25 cellular contexts compared by ENCODE assay signal in the genomic region with DNA sequence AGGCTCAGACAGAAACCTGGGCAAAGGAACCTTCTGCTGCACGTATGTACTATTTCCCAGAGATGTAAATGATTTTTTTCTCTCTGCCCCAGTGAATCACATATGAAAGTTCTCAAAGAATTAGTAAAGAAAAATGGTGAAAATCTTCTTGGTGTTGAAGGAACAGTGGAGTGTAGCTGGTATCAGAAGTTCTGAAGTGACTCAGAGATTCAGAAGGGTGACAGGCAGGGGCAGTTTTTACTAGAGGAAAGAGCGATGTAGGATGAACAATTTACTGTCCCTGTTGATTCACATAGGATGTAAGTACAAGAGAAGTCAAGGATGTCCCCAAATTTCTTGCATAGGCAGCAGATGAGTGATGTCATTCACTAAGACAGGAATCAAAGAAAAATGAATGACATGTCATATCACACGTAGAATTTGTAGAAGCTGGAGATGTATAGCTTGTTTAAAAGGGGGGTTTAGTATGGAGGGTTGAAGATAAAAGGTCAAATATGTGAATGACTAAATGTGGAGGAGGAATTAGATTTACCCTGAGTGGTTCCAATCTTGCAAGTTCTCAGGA. TPM values are rescaled to one million over a fixed set of nuclear protein-coding genes. Genes with fewer than 3 reads are reported as not detected.
DNase-seq lines count a peak whose midpoint lies in the region; ATAC-seq, FAIRE-seq and TF ChIP-seq lines count a peak whose summit lies in the region.
"Had no signal": no experiment of that assay in that cellular context is flagged by ENCODE, and none has a peak within 500 bp of the region (broad histone marks: within the 10 kb centered on the region; RNA-seq: fewer than 3 reads in every experiment).

No MANE protein-coding gene starts in this region.

- H3K4me3 ChIP-seq in left ventricle myocardium inferior (no peak overlapping the region), endothelial cell of umbilical vein (replicated peaks in 1 of 3; ENCODE audit: insufficient read depth in 1 of 3, low read depth in 1 of 3, low read length in 3 of 3) (no peak overlapping the region), neural progenitor cell (no peak overlapping the region), Karpas-422 (ENCODE audit: low read length) (no peak overlapping the region)
- H3K4me3 ChIP-seq: A549, tibial nerve had no signal

- CTCF ChIA-PET in endothelial cell of umbilical vein (lab: Charles Lee): interaction anchor here (1.7 to 2.5 kb wide), 4 partner anchors 14 to 136 kb away, joined by 5 to 10 read pairs (median 8); a partner anchor contains a TSS

- no peak overlapping the region for H3K9ac ChIP-seq in endothelial cell of umbilical vein (replicated peaks; ENCODE audit: extremely low read depth, insufficient read depth, low read length)
- no peak overlapping the region for H3K9ac ChIP-seq in neural progenitor cell
- no peak overlapping the region for H3K9ac ChIP-seq in Karpas-422 (ENCODE audit: low read length)

- no peaks in the 10 kb centered on the region for H3K27me3 ChIP-seq in left ventricle myocardium inferior (ENCODE audit: low read depth)
- H3K27me3 ChIP-seq in endothelial cell of umbilical vein (ENCODE audit: control insufficient read depth in 2 of 2, insufficient read depth in 2 of 2, low read length in 2 of 2): no peaks in the 10 kb centered on the region
- no peaks in the 10 kb centered on the region for H3K27me3 ChIP-seq in neural progenitor cell
- H3K27me3 ChIP-seq in Karpas-422 (ENCODE audit: low read length): no peaks in the 10 kb centered on the region
- H3K27me3 ChIP-seq: tibial nerve had no signal

- no peak overlapping the region for H3K4me2 ChIP-seq in endothelial cell of umbilical vein (ENCODE audit: insufficient read depth, low read length)
- H3K4me2 ChIP-seq in neural progenitor cell: no peak overlapping the region
- no peak overlapping the region for H3K4me2 ChIP-seq in Karpas-422 (ENCODE audit: low read depth, low read length, poor library complexity, severe bottlenecking)
- H3K4me2 ChIP-seq: A549 had no signal

- H3K27me3 Mint-ChIP-seq in neural progenitor cell (ENCODE audit: insufficient read depth, low read depth): no peaks in the 10 kb centered on the region
- H3K27me3 Mint-ChIP-seq: central memory CD8-positive, alpha-beta T cell had no signal

- no peaks in the 10 kb centered on the region for H3K9me3 Mint-ChIP-seq in neural progenitor cell
- H3K9me3 Mint-ChIP-seq: activated T-cell treated with anti-CD3 and anti-CD28 coated beads, Interleukin-2, amount 50 U/mL, for 72 hours; IgD-negative memory B cell had no signal

- H4K20me1 ChIP-seq in endothelial cell of umbilical vein (replicated peaks; ENCODE audit: control insufficient read depth, extremely low read depth, insufficient read depth, low read length) (no peaks in the 10 kb centered on the region), neural progenitor cell (ENCODE audit: low read depth) (peaks cover 81% of the 10 kb centered on the region), Karpas-422 (ENCODE audit: insufficient read depth, low read depth, low read length) (no peaks in the 10 kb centered on the region)

- no peaks in the 10 kb centered on the region for H3K9me1 ChIP-seq in endothelial cell of umbilical vein (replicated peaks; ENCODE audit: control insufficient read depth, extremely low read depth, insufficient read depth, low read length)

- peaks cover 68% of the 10 kb centered on the region for H3K4me1 Mint-ChIP-seq in neural progenitor cell
- H3K4me1 Mint-ChIP-seq: B cell; central memory CD8-positive, alpha-beta T cell; natural killer cell had no signal

- H3K9me3 ChIP-seq in left ventricle myocardium inferior (replicated peaks) (no peaks in the 10 kb centered on the region), endothelial cell of umbilical vein (replicated peaks; ENCODE audit: control insufficient read depth, insufficient read depth, low read length) (no peaks in the 10 kb centered on the region), neural progenitor cell (ENCODE audit: low read depth) (no peaks in the 10 kb centered on the region), Karpas-422 (ENCODE audit: low read length) (no peaks in the 10 kb centered on the region)
- H3K9me3 ChIP-seq: A549, tibial nerve had no signal

- H3K4me3 Mint-ChIP-seq in neural progenitor cell: no peak overlapping the region
- H3K4me3 Mint-ChIP-seq: activated T-cell treated with anti-CD3 and anti-CD28 coated beads, Interleukin-2, amount 50 U/mL, for 72 hours; B cell; central memory CD8-positive, alpha-beta T cell; IgD-negative memory B cell; natural killer cell had no signal

- H3K79me2 ChIP-seq in endothelial cell of umbilical vein (ENCODE audit: control insufficient read depth, insufficient read depth, low read length) (peaks cover 74% of the 10 kb centered on the region), neural progenitor cell (ENCODE audit: low read depth) (peaks cover 99% of the 10 kb centered on the region), Karpas-422 (ENCODE audit: low read length) (no peaks in the 10 kb centered on the region)

- FAIRE-seq in endothelial cell of umbilical vein (lab: Jason Lieb, UNC): no peak
- FAIRE-seq: A549 had no signal

- H2AFZ ChIP-seq in endothelial cell of umbilical vein (ENCODE audit: low read depth, low read length): no peak overlapping the region
- no peak overlapping the region for H2AFZ ChIP-seq in neural progenitor cell (replicated peaks)
- H2AFZ ChIP-seq in Karpas-422 (ENCODE audit: low read length): no peak overlapping the region

- H3K4me1 ChIP-seq in left ventricle myocardium inferior (peaks cover 92% of the 10 kb centered on the region), endothelial cell of umbilical vein (ENCODE audit: control insufficient read depth, extremely low read depth, insufficient read depth, low read length) (peaks cover 34% of the 10 kb centered on the region), neural progenitor cell (peaks cover 62% of the 10 kb centered on the region), Karpas-422 (ENCODE audit: low read length) (no peaks in the 10 kb centered on the region)

- H3K36me3 ChIP-seq in left ventricle myocardium inferior: no peaks in the 10 kb centered on the region
- no peaks in the 10 kb centered on the region for H3K36me3 ChIP-seq in endothelial cell of umbilical vein (ENCODE audit: control insufficient read depth in 2 of 2, extremely low read depth in 1 of 2, insufficient read depth in 2 of 2, low read length in 2 of 2)
- no peaks in the 10 kb centered on the region for H3K36me3 ChIP-seq in neural progenitor cell
- no peaks in the 10 kb centered on the region for H3K36me3 ChIP-seq in Karpas-422 (ENCODE audit: insufficient read depth, low read length)
- H3K36me3 ChIP-seq: tibial nerve had no signal

- H3K27ac ChIP-seq in left ventricle myocardium inferior (replicated peaks) (peak overlapping the region; percentile 63), endothelial cell of umbilical vein (ENCODE audit: insufficient read depth, low read depth, low read length) (peak overlapping the region; percentile 91), neural progenitor cell (no peak overlapping the region), Karpas-422 (ENCODE audit: low read length) (no peak overlapping the region)
- H3K27ac ChIP-seq: A549, epithelial cell of prostate had no signal

- TF ChIP-seq POLR2A in endothelial cell of umbilical vein (IDR thresholded peaks at IDR 0.05; ENCODE audit: low read depth, low read length): no peak

- peaks cover 11% of the 10 kb centered on the region for H3F3A ChIP-seq in neural progenitor cell (ENCODE audit: low read depth)

- no peaks in the 10 kb centered on the region for H3K9me2 ChIP-seq in Karpas-422 (replicated peaks; ENCODE audit: insufficient read depth, low read length)

- ATAC-seq in Right ventricle myocardium superior (ENCODE audit: poor library complexity): no peak
- ATAC-seq: A549, left colon, natural killer cell had no signal

- peaks cover 43% of the 10 kb centered on the region for H3K36me3 Mint-ChIP-seq in neural progenitor cell
- H3K36me3 Mint-ChIP-seq: natural killer cell had no signal

- POLR2A ChIA-PET in endothelial cell of umbilical vein (lab: Charles Lee): interaction anchor here (1.5 to 2.0 kb wide), 3 partner anchors 23 to 30 kb away, joined by 10 to 20 read pairs (median 10); a partner anchor contains a TSS

- intact Hi-C loops in left ventricle myocardium inferior (cut with micrococcal nuclease): no loop called here
- intact Hi-C loops in Right ventricle myocardium superior (cut with DNase I): no loop called here
- intact Hi-C loops in endothelial cell of umbilical vein (cut with micrococcal nuclease): no loop called here

- peak overlapping the region; percentile 3 for H3K27ac Mint-ChIP-seq in neural progenitor cell
- H3K27ac Mint-ChIP-seq: activated T-cell treated with anti-CD3 and anti-CD28 coated beads, Interleukin-2, amount 50 U/mL, for 72 hours; B cell; IgD-negative memory B cell; natural killer cell had no signal

- DNase-seq in left ventricle myocardium inferior (no peak), Right ventricle myocardium superior (no peak), endothelial cell of umbilical vein (ENCODE audit: low read depth, low spot score) (peak; percentile 24), neural progenitor cell (ENCODE audit: low spot score) (no peak), Karpas-422 (no peak), nucleus accumbens (lab: John Stamatoyannopoulos, UW) (no peak), Kasumi-1 (lab: John Stamatoyannopoulos, UW) (no peak), NCI-H2081 treated with DMSO at 0.1 percent for 48 hours (lab: John Stamatoyannopoulos, UW) (no peak)
- DNase-seq: activated CD4-positive, alpha-beta T cell treated with anti-CD3 and anti-CD28 coated beads for 4 hours; activated naive CD4-positive, alpha-beta T cell treated with anti-CD3 and anti-CD28 coated beads, Interleukin-2, amount 50 U/mL, for 16 hours; activated T-cell treated with anti-CD3 and anti-CD28 coated beads, Interleukin-2, amount 50 U/mL, for 72 hours; aorta; H7; left colon; natural killer cell; NCI-H1105 treated with DMSO at 0.1 percent for 48 hours; NCI-H2081; NCI-H446 had no signal

- no peak for TF ChIP-seq CTCF in left ventricle myocardium inferior (IDR thresholded peaks at IDR 0.05; ENCODE audit: borderline replicate concordance)
- no peak for TF ChIP-seq CTCF in endothelial cell of umbilical vein (IDR thresholded peaks at IDR 0.05; ENCODE audit: extremely low read depth in 1 of 2, insufficient read depth in 1 of 2, low read depth in 1 of 2, low read length in 2 of 2)
- TF ChIP-seq CTCF in neural progenitor cell (IDR thresholded peaks at IDR 0.05): no peak

- dilution Hi-C loops in endothelial cell of umbilical vein (cut with MboI; ENCODE audit: extremely low pct_ligation_motif_present, low sequenced_read_pairs): no loop called here

- BruUV-seq in endothelial cell of umbilical vein (replicated peaks; lab: Mats Ljungman, UMichigan): no TSS peak

RNA-seq across cellular contexts. Expression of a gene that starts 26.4 kb away (rescaled TPM):
- total RNA-seq in left ventricle myocardium inferior (113 TPM), Right ventricle myocardium superior (93.2 TPM), endothelial cell of umbilical vein (163 and 199 TPM in 2 replicates), neural progenitor cell (ENCODE audit: low replicate concordance) (187 and 259 TPM in 2 replicates)
- polyA plus RNA-seq in endothelial cell of umbilical vein: 121 and 122 TPM in 2 replicates
- polyA plus RNA-seq in endothelial cell of umbilical vein (2011; cell fraction: cytosol; rRNA removed): 113 and 126 TPM in 2 replicates
- 190 and 208 TPM in 2 replicates for polyA plus RNA-seq in endothelial cell of umbilical vein (2011; cell fraction: nucleus; rRNA removed)
- 109 and 154 TPM in 2 replicates for polyA plus RNA-seq in endothelial cell of umbilical vein (2012)
- polyA minus RNA-seq in endothelial cell of umbilical vein: 342 and 361 TPM in 2 replicates
- 20.7 TPM for polyA minus RNA-seq in endothelial cell of umbilical vein (2011; cell fraction: cytosol; rRNA and poly(A)+ RNA removed)
- 274 and 359 TPM in 2 replicates for polyA minus RNA-seq in endothelial cell of umbilical vein (2011; cell fraction: nucleus; rRNA and poly(A)+ RNA removed)
- not detected in 2 replicates for total RNA-seq in Karpas-422 (2014; rRNA removed; shearing (Covaris generic); ENCODE audit: low replicate concordance)
- total RNA-seq: activated T-cell treated with anti-CD3 and anti-CD28 coated beads, Interleukin-2, amount 50 U/mL, for 72 hours; B cell; T-helper 2 cell treated with Interferon-gamma antibody and Interleukin-4, amounts not matched to agents 100 ng/mL and 5 ng/mL, for 36 hours had no signal
- polyA plus RNA-seq: IgD-negative memory B cell had no signal

Comparison
In these comparisons a context has a peak if more than half of its experiments do, and no peak if none do; other contexts are left out.
1. H3K27ac ChIP-seq: peak in left ventricle myocardium inferior (single experiment) and endothelial cell of umbilical vein (single experiment); none in neural progenitor cell (single experiment) and Karpas-422 (single experiment).
2. RNA of a gene that starts 26.4 kb away (total RNA-seq): 187 to 259 TPM in neural progenitor cell, 163 to 199 TPM in endothelial cell of umbilical vein, 113 TPM in left ventricle myocardium inferior (single experiment) and 93.2 TPM in Right ventricle myocardium superior (single experiment); not detected in Karpas-422; every median in the first group is over 10 times any median in the second.